8 cellular contexts compared by ENCODE assay signal in genomic region chr9:127735530-127736176, GRCh38. TPM values are rescaled to one million over a fixed set of nuclear protein-coding genes. Genes with fewer than 3 reads are reported as not detected.
DNase-seq lines count a peak whose midpoint lies in the region; ATAC-seq and TF ChIP-seq lines count a peak whose summit lies in the region.

No MANE protein-coding gene starts in this region.

- 21% methylated on average over 15 of the region's 15 CpGs for WGBS in liver

- TF ChIP-seq CTCF in A673 (conservative IDR thresholded peaks at IDR 0.05; ENCODE audit: low read depth, low read length) (no peak), liver (IDR thresholded peaks at IDR 0.05; ENCODE audit: low read depth, low read length, missing input control) (no peak)

- H3K4me1 ChIP-seq in A673 (ENCODE audit: insufficient read depth, low read length, poor library complexity, severe bottlenecking) (peaks cover 10% of the 10 kb centered on the region), liver (ENCODE audit: control insufficient read depth in 4 of 4, insufficient read depth in 4 of 4, low read length in 3 of 4) (peaks cover 0 to 9% (median 7%) of the 10 kb centered on the region in 4 donors)

- intact Hi-C loops in A673 (cut with micrococcal nuclease; ENCODE audit: unreplicated experiment) = loop anchor here (1.0 to 2.0 kb wide), 3 partner anchors 50 to 185 kb away; no protein-coding TSS in a partner anchor

- H3K27me3 ChIP-seq in A673 (replicated peaks; ENCODE audit: insufficient read depth, low read depth, low read length, poor library complexity) = no peaks in the 10 kb centered on the region
- no peaks in the 10 kb centered on the region for H3K27me3 ChIP-seq in liver (ENCODE audit: control insufficient read depth in 4 of 4, insufficient read depth in 4 of 4, low read length in 3 of 4)

- H3K27ac ChIP-seq in A673 (ENCODE audit: low read depth, low read length, poor library complexity, severe bottlenecking) = no peak overlapping the region
- no peak overlapping the region for H3K27ac ChIP-seq in SK-N-MC
- no peak overlapping the region for H3K27ac ChIP-seq in liver (ENCODE audit: low read depth in 1 of 2, low read length in 2 of 2)

- ATAC-seq in GM21360 (IDR thresholded peaks at IDR 0.05; ENCODE audit: unreplicated experiment) = peak; percentile 7
- no peak for ATAC-seq in HG02981 (IDR thresholded peaks at IDR 0.05; ENCODE audit: unreplicated experiment)

- POLR2A ChIA-PET in A673 (lab: Charles Lee; ENCODE audit: low non-redundant PET) = no interaction called here

- no TSS peak for BruUV-seq in A673 (replicated peaks; lab: Mats Ljungman, UMichigan)

- H3K36me3 ChIP-seq in A673 (ENCODE audit: insufficient read depth, low read length, poor library complexity, severe bottlenecking) (no peaks in the 10 kb centered on the region), SK-N-MC (ENCODE audit: insufficient read depth, low read length) (no peaks in the 10 kb centered on the region), liver (ENCODE audit: control insufficient read depth in 4 of 4, insufficient read depth in 3 of 4, low read depth in 1 of 4, low read length in 3 of 4) (peaks cover 0 to 4% (median 2%) of the 10 kb centered on the region in 4 donors)

- TF ChIP-seq RAD21 in liver (IDR thresholded peaks at IDR 0.05) = peak in 1 of 2 donors; percentile 10

- H3K9ac ChIP-seq in SK-N-MC (ENCODE audit: insufficient read length) = no peak overlapping the region
- no peak overlapping the region for H3K9ac ChIP-seq in liver (ENCODE audit: low read depth in 1 of 2, low read length in 2 of 2)

- H3K9me3 ChIP-seq in A673 (ENCODE audit: low read depth, low read length, poor library complexity, severe bottlenecking) (no peaks in the 10 kb centered on the region), SK-N-MC (ENCODE audit: low read depth, low read length) (no peaks in the 10 kb centered on the region), liver (ENCODE audit: control insufficient read depth in 4 of 4, low read length in 3 of 4) (no peaks in the 10 kb centered on the region)

- DNase-seq in A673 (ENCODE audit: low spot score) (no peak), SK-N-MC (ENCODE audit: low read depth, low spot score) (no peak), GDM1 (lab: John Stamatoyannopoulos, UW) (no peak), NCI-H1694 (lab: John Stamatoyannopoulos, UW) (no peak), NCI-H1417 (lab: John Stamatoyannopoulos, UW) (no peak)

- H3K4me3 ChIP-seq in A673 (ENCODE audit: low read depth, low read length, poor library complexity, severe bottlenecking) (peak overlapping the region; percentile 69), SK-N-MC (0 out of 2 replicates have a peak overlapping the region, but pooled peaks have one; percentile 20), liver (ENCODE audit: low read depth in 1 of 3, low read length in 3 of 3) (no peak overlapping the region)

- CTCF ChIA-PET in A673 (lab: Charles Lee) = interaction anchor here (0.8 to 1.9 kb wide), 6 partner anchors 20 to 186 kb away, joined by 4 to 17 read pairs (median 6); partner anchors contain the start of genes PTRH1, ST6GALNAC4 and TTC16

TF ChIP-seq in liver, 16 proteins besides CTCF, POLR2A, EP300 and RAD21:
- TF ChIP-seq REST (IDR thresholded peaks at IDR 0.05) (peak; percentile 8), RXRA (IDR thresholded peaks at IDR 0.05) (no peak)

RNA-seq across cellular contexts. Expression of gene TOR2A, which starts 0.6 kb away (rescaled TPM):
- 9.1 and 9.2 TPM in 2 replicates for total RNA-seq in A673 (2021)
- total RNA-seq in liver = 10 to 100 TPM in 1 of 2 donors, 1 to 10 TPM in 1; 5.1 to 10.8 TPM
- polyA plus RNA-seq in liver = 10 to 100 TPM; 12.9 to 14.6 TPM

RNA-seq across cellular contexts. Expression of gene TTC16, which starts 19.8 kb away (rescaled TPM):
- total RNA-seq in A673 (2021) (not detected in 2 replicates), liver (under 1 TPM in 1 of 2 donors, not detected in 1; 0.08 TPM)
- under 1 TPM in 1 of 2 donors, not detected in 1; 0.02 TPM for polyA plus RNA-seq in liver

RNA-seq across cellular contexts. Expression of gene PTRH1, which starts 20.2 kb away (rescaled TPM):
- total RNA-seq in A673 (2021) (9.3 and 10.7 TPM in 2 replicates), liver (1 to 10 TPM; 6.7 to 7.8 TPM)
- polyA plus RNA-seq in liver = 10 to 100 TPM; 11.5 to 21.6 TPM

RNA-seq across cellular contexts. Expression of gene CFAP157, which starts 28.9 kb away (rescaled TPM):
- total RNA-seq in A673 (2021) = not detected in 2 replicates
- total RNA-seq in liver = not detected
- polyA plus RNA-seq in liver = under 1 TPM; 0.07 to 0.22 TPM

RNA-seq across cellular contexts. Expression of gene SH2D3C, which starts 42.8 kb away (rescaled TPM):
- total RNA-seq in A673 (2021) (not detected in 2 replicates), liver (1 to 10 TPM; 4.8 to 5.1 TPM)
- 1 to 10 TPM; 2.2 to 3.1 TPM for polyA plus RNA-seq in liver

Comparison
In these comparisons a context has a peak if more than half of its experiments do, and no peak if none do; other contexts are left out.
1. H3K4me3 ChIP-seq: peak in A673 (single experiment) and SK-N-MC (single experiment); none in liver (0 of 3).